Comparison of ENCODE assay signal across 8 cellular contexts in the genomic region with DNA sequence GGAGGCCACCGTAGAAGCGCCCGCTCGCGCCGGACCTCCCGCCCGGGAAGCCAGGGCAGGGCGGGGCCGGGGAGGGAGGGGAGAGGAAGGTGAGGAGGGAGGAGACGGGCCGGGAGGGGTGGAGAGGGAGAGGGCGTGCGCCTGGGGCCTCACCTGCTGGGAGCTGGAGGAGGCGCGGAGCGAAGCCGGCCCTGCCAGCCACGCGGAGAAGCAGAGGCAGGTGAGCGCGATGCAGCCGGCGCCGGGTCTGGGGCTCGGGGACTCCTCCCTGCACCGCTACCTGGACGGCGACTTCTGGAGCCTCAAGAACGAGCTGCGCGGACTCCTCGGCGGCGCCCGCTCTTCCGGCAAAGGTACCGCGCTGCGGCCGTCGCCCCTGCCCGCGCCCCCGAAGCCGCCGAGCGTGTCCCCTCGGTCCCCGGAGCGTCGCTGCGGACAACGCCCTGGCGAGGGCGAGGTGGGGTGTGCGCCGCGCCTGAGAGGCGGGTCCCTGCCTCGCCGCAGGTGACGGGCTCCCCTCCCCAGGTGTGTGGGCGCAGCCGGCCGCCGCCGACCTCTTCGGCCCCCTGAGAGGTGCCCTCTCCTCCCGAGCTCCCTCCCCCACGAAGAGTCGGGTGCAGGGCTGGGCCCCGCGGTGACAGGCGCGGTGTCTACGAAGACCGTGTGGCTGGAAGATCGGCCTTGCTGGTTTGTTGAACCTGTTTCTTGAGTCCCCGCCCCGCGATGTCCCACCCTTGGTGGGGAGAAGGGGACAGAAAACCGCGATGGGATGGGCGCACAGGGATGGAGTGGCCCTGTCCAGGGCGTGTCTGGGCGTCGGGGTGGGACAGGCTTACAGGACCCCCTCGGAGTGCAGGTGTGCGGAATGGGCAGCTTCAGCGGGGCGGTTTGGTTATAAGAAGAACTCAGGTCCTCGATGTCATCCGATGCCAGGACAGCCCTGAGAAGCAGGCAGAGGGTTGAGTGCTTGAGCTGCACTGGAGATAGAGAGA. TPM values are rescaled to one million over a fixed set of nuclear protein-coding genes. Genes with fewer than 3 reads are reported as not detected.
DNase-seq lines count a peak whose midpoint lies in the region; ATAC-seq and TF ChIP-seq lines count a peak whose summit lies in the region.

A gene (plus strand): TSS at position 152 of the 992 bp plus-strand sequence. CDS start 35,817 bp downstream, outside the sequence.

- peaks cover 60% of the 10 kb centered on the region for H3K27me3 Mint-ChIP-seq in activated CD8-positive, alpha-beta T cell treated with anti-CD3 and anti-CD28 coated beads for 36 hours

- no peaks in the 10 kb centered on the region for H3K9me3 Mint-ChIP-seq in activated CD8-positive, alpha-beta T cell treated with anti-CD3 and anti-CD28 coated beads for 36 hours

- POLR2A ChIA-PET in activated CD8-positive, alpha-beta T cell treated with anti-CD3 and anti-CD28 coated beads for 36 hours (lab: Charles Lee): no interaction called here

- H3K4me1 ChIP-seq in thyroid gland: peaks cover 9 to 12% of the 10 kb centered on the region in 2 donors

- TF ChIP-seq POLR2A in thyroid gland (IDR thresholded peaks at IDR 0.05): no peak

- no peaks in the 10 kb centered on the region for H3K9me3 ChIP-seq in thyroid gland

- ATAC-seq in activated CD8-positive, alpha-beta T cell treated with anti-CD3 and anti-CD28 coated beads for 36 hours: peak; percentile 56
- no peak for ATAC-seq in GM19328 (IDR thresholded peaks at IDR 0.05; ENCODE audit: unreplicated experiment)
- no peak for ATAC-seq in HG02588 (IDR thresholded peaks at IDR 0.05; ENCODE audit: unreplicated experiment)

- 4 to 7% methylated on average over 14 to 31 of the region's 94 CpGs for WGBS in thyroid gland, 2 donors

- H3K27me3 ChIP-seq in thyroid gland: peaks cover 10% of the 10 kb centered on the region

- intact Hi-C loops in activated CD8-positive, alpha-beta T cell treated with anti-CD3 and anti-CD28 coated beads for 36 hours (cut with micrococcal nuclease): no loop called here
- intact Hi-C loops in thyroid gland (cut with DNase I): no loop called here

- H3K27ac Mint-ChIP-seq in activated CD8-positive, alpha-beta T cell treated with anti-CD3 and anti-CD28 coated beads for 36 hours: no peak within 1 kb of the TSS

- peak within 1 kb of the TSS; percentile 20 for H3K4me3 Mint-ChIP-seq in activated CD8-positive, alpha-beta T cell treated with anti-CD3 and anti-CD28 coated beads for 36 hours

- H3K4me1 Mint-ChIP-seq in activated CD8-positive, alpha-beta T cell treated with anti-CD3 and anti-CD28 coated beads for 36 hours (ENCODE audit: low read depth): peaks cover 6% of the 10 kb centered on the region

- no peak within 1 kb of the TSS for H3K27ac ChIP-seq in thyroid gland

- no peaks in the 10 kb centered on the region for H3K36me3 Mint-ChIP-seq in activated CD8-positive, alpha-beta T cell treated with anti-CD3 and anti-CD28 coated beads for 36 hours (ENCODE audit: low read depth)

- peak within 1 kb of the TSS in 2 of 3 donors; percentile 14 to 37 for H3K4me3 ChIP-seq in thyroid gland (replicated peaks in 1 of 3)

- CTCF ChIA-PET in activated CD8-positive, alpha-beta T cell treated with anti-CD3 and anti-CD28 coated beads for 36 hours (lab: Charles Lee): interaction anchor here (1.1 kb wide), 1 partner anchor 22 kb away, joined by 6 read pairs; no protein-coding TSS in a partner anchor

- DNase-seq in activated T-cell treated with anti-CD3 and anti-CD28 coated beads, Interleukin-2, amount 50 U/mL, for 1 hour: peak; percentile 18
- DNase-seq in activated T-cell treated with anti-CD3 and anti-CD28 coated beads for 4 hours (no peak), islet precursor cell (peak; percentile 76), thyroid gland (peak; percentile 82 to 83), amygdala (lab: John Stamatoyannopoulos, UW) (no peak)
- DNase-seq in activated CD8-positive, alpha-beta T cell treated with anti-CD3 and anti-CD28 coated beads for 36 hours: peak; percentile 27

- no peaks in the 10 kb centered on the region for H3K36me3 ChIP-seq in thyroid gland

- TF ChIP-seq CTCF in activated CD8-positive, alpha-beta T cell treated with anti-CD3 and anti-CD28 coated beads for 36 hours (IDR thresholded peaks at IDR 0.05): no peak
- TF ChIP-seq CTCF in thyroid gland (IDR thresholded peaks at IDR 0.05): no peak

RNA-seq across cellular contexts. Expression of the gene that starts here (rescaled TPM):
- total RNA-seq in activated CD8-positive, alpha-beta T cell treated with anti-CD3 and anti-CD28 coated beads for 36 hours: under 1 TPM; 0.14 to 0.56 TPM
- 10 to 100 TPM in 1 of 4 donors, 1 to 10 TPM in 3; 1.2 to 10.6 (median 2.1) TPM for total RNA-seq in thyroid gland

Comparison
In these comparisons a context has a peak if more than half of its experiments do, and no peak if none do; other contexts are left out.
1. DNase-seq: peak in activated T-cell treated with anti-CD3 and anti-CD28 coated beads, Interleukin-2, amount 50 U/mL, for 1 hour (single experiment), islet precursor cell (single experiment) and thyroid gland (2 of 2); none in activated T-cell treated with anti-CD3 and anti-CD28 coated beads for 4 hours (single experiment) and amygdala (0 of 56).
2. Peak in DNase-seq and ATAC-seq in activated CD8-positive, alpha-beta T cell treated with anti-CD3 and anti-CD28 coated beads for 36 hours; RNA of the gene not detected or under 1 TPM.